9 cellular contexts compared by ENCODE assay signal in genomic region chr12:7142057-7142644, GRCh38. TPM values are rescaled to one million over a fixed set of nuclear protein-coding genes. Genes with fewer than 3 reads are reported as not detected.
DNase-seq lines count a peak whose midpoint lies in the region; ATAC-seq, FAIRE-seq and TF ChIP-seq lines count a peak whose summit lies in the region.
"Had no signal": no experiment of that assay in that cellular context is flagged by ENCODE, and none has a peak within 500 bp of the region (broad histone marks: within the 10 kb centered on the region; RNA-seq: fewer than 3 reads in every experiment).

No MANE protein-coding gene starts in this region.

- no peak overlapping the region for H2AFZ ChIP-seq in GM23248

- H3K9me3 Mint-ChIP-seq in osteocyte (ENCODE audit: unreplicated experiment), result no peaks in the 10 kb centered on the region

- peaks cover 3% of the 10 kb centered on the region for H3K27me3 Mint-ChIP-seq in osteocyte (ENCODE audit: unreplicated experiment)

- H3K4me3 ChIP-seq in GM23248, result no peak overlapping the region
- no peak overlapping the region for H3K4me3 ChIP-seq in NT2/D1 (ENCODE audit: insufficient read length, low read depth)

- no peaks in the 10 kb centered on the region for H3K79me2 ChIP-seq in GM23248 (ENCODE audit: insufficient read depth)

- H3K4me1 ChIP-seq in GM23248 (ENCODE audit: insufficient read depth), result peaks cover 11% of the 10 kb centered on the region; the same call in 1 of the 2 replicates
- H3K4me1 ChIP-seq in NT2/D1 (ENCODE audit: insufficient read depth, insufficient read length), result no peaks in the 10 kb centered on the region

- ATAC-seq in GM21367 (IDR thresholded peaks at IDR 0.05; ENCODE audit: unreplicated experiment), result no peak

- FAIRE-seq in GM12892 (lab: Jason Lieb, UNC), result no peak

- in situ Hi-C loops in GM23248 (cut with MboI), result no loop called here

- H3K36me3 ChIP-seq in GM23248 (ENCODE audit: low read depth) (peaks cover 3% of the 10 kb centered on the region; the same call in 1 of the 2 replicates), NT2/D1 (ENCODE audit: insufficient read depth, insufficient read length, low read length) (peaks cover 46% of the 10 kb centered on the region)

- H3K36me3 Mint-ChIP-seq in osteocyte (ENCODE audit: unreplicated experiment), result peaks cover 9% of the 10 kb centered on the region

- no peak overlapping the region for H3K27ac ChIP-seq in GM23248

- no peak overlapping the region for H3K9ac ChIP-seq in GM23248
- H3K9ac ChIP-seq in NT2/D1 (ENCODE audit: insufficient read length, low read depth), result no peak overlapping the region

- DNase-seq in AG20443 (ENCODE audit: low spot score) (peak; percentile 76), GM23248 (peak; percentile 75), NT2/D1 (ENCODE audit: low read depth, low spot score) (peak; percentile 75), activated T-cell treated with anti-CD3 and anti-CD28 coated beads for 1 hour (ENCODE audit: low read depth) (peak; percentile 49), fibroblast of peridontal ligament (ENCODE audit: extremely low read depth) (peak; percentile 47), osteocyte (ENCODE audit: extremely low spot score, unreplicated experiment) (no peak), GM12892 (ENCODE audit: insufficient read length) (no peak)

- peaks cover 2% of the 10 kb centered on the region for H3K4me1 Mint-ChIP-seq in osteocyte (ENCODE audit: unreplicated experiment)

- H3F3A ChIP-seq in GM23248 (ENCODE audit: insufficient read depth), result 0 out of 2 replicates have a peak, but pooled peaks cover 4% of the 10 kb centered on the region

- 46 to 55% methylated on average over 5 of the region's 5 CpGs for WGBS in GM23248 (ENCODE audit: low coverage in 1 of 2, low lambda C conversion rate in 2 of 2, missing lambda C conversion rate in 2 of 2), 2 experiments

- TF ChIP-seq POLR2A in GM12892 (IDR thresholded peaks at IDR 0.05; ENCODE audit: low read depth, low read length), result no peak

- TF ChIP-seq CTCF in osteocyte (IDR thresholded peaks at IDR 0.05), result peak; percentile 57

- H3K4me2 ChIP-seq in GM23248 (ENCODE audit: unreplicated experiment), result no peak overlapping the region

- no peaks in the 10 kb centered on the region for H3K9me3 ChIP-seq in GM23248 (ENCODE audit: low read depth)
- H3K9me3 ChIP-seq in NT2/D1 (ENCODE audit: insufficient read depth, low read length), result no peaks in the 10 kb centered on the region

- no peaks in the 10 kb centered on the region for H3K9me2 ChIP-seq in GM23248 (ENCODE audit: insufficient read depth)

- H4K20me1 ChIP-seq in GM23248 (ENCODE audit: insufficient read depth), result no peaks in the 10 kb centered on the region

- H3K4me3 Mint-ChIP-seq in osteocyte (ENCODE audit: unreplicated experiment), result no peak overlapping the region

- H3K27me3 ChIP-seq in GM23248 (replicated peaks; ENCODE audit: insufficient read depth) (no peaks in the 10 kb centered on the region), NT2/D1 (ENCODE audit: insufficient read depth, insufficient read length) (no peaks in the 10 kb centered on the region)

- H3K27ac Mint-ChIP-seq in osteocyte (ENCODE audit: unreplicated experiment), result no peak overlapping the region

RNA-seq across cellular contexts. Expression of gene CLSTN3, which starts 12.0 kb away (rescaled TPM):
- total RNA-seq in GM23248 (2014; rRNA removed; shearing (Covaris generic)), result 4.5 and 12.3 TPM in 2 replicates
- 1.8 and 2.9 TPM in 2 replicates for polyA plus RNA-seq in GM23248 (2016; fragmentation: Nextera tagmentation; extraction: Ambion mirVana)
- total RNA-seq in osteocyte, result 12.0 and 14.4 TPM in 2 replicates
- polyA plus RNA-seq in GM12892 (2012; ENCODE audit: missing spikeins), result 14.9 TPM

RNA-seq across cellular contexts. Expression of gene RBP5, which starts 13.5 kb away (rescaled TPM):
- not detected in 2 replicates for total RNA-seq in GM23248 (2014; rRNA removed; shearing (Covaris generic))
- polyA plus RNA-seq in GM23248 (2016; fragmentation: Nextera tagmentation; extraction: Ambion mirVana), result 0.38 TPM in 1 of 2 replicates, not detected in the other
- not detected in 2 replicates for total RNA-seq in osteocyte
- polyA plus RNA-seq in GM12892 (2012; ENCODE audit: missing spikeins), result 3.9 TPM
- total RNA-seq: mononuclear cell had no signal

RNA-seq across cellular contexts. Expression of gene C1RL, which starts 33.1 kb away (rescaled TPM):
- 22.2 and 26.7 TPM in 2 replicates for total RNA-seq in GM23248 (2014; rRNA removed; shearing (Covaris generic))
- polyA plus RNA-seq in GM23248 (2016; fragmentation: Nextera tagmentation; extraction: Ambion mirVana), result 14.3 and 14.9 TPM in 2 replicates
- 20.8 and 22.3 TPM in 2 replicates for total RNA-seq in osteocyte
- 9.1 TPM for polyA plus RNA-seq in GM12892 (2012; ENCODE audit: missing spikeins)

RNA-seq across cellular contexts. Expression of gene PEX5, which starts 47.3 kb away (rescaled TPM):
- 22.3 and 27.8 TPM in 2 replicates for total RNA-seq in GM23248 (2014; rRNA removed; shearing (Covaris generic))
- polyA plus RNA-seq in GM23248 (2016; fragmentation: Nextera tagmentation; extraction: Ambion mirVana), result 6.6 and 6.8 TPM in 2 replicates
- 30.8 and 31.1 TPM in 2 replicates for total RNA-seq in osteocyte
- 12.1 TPM for polyA plus RNA-seq in GM12892 (2012; ENCODE audit: missing spikeins)

RNA-seq across cellular contexts. Expression of gene C1R, which starts 49.9 kb away (rescaled TPM):
- 51.1 and 52.2 TPM in 2 replicates for total RNA-seq in GM23248 (2014; rRNA removed; shearing (Covaris generic))
- 75.0 and 78.9 TPM in 2 replicates for polyA plus RNA-seq in GM23248 (2016; fragmentation: Nextera tagmentation; extraction: Ambion mirVana)
- 35.1 and 38.4 TPM in 2 replicates for total RNA-seq in osteocyte
- polyA plus RNA-seq in GM12892 (2012; ENCODE audit: missing spikeins), result 1.9 TPM

Comparison
In these comparisons a context has a peak if more than half of its experiments do, and no peak if none do; other contexts are left out.
1. DNase-seq: peak in AG20443 (single experiment), GM23248 (single experiment), NT2/D1 (single experiment), activated T-cell treated with anti-CD3 and anti-CD28 coated beads for 1 hour (single experiment) and fibroblast of peridontal ligament (single experiment); none in osteocyte (single experiment) and GM12892 (single experiment).